ENCODE assay signal across 10 cellular contexts in genomic region chr10:22086730-22087364, GRCh38.
A peak's percentile ranks its signal among the peaks of the same experiment; 100 is the strongest.
DNase-seq lines count a peak whose midpoint lies in the region.
"Had no signal": no experiment of that assay in that cellular context is flagged by ENCODE, and none has a peak within 500 bp of the region (broad histone marks: within the 10 kb centered on the region; RNA-seq: fewer than 3 reads in every experiment).

No MANE protein-coding gene starts in this region.

- H3K9me3 ChIP-seq in adipocyte (ENCODE audit: control insufficient read depth, low read length) (no peaks in the 10 kb centered on the region), subcutaneous abdominal adipose tissue (ENCODE audit: control insufficient read depth in 5 of 5, low read length in 5 of 5) (no peaks in the 10 kb centered on the region)

- peak overlapping the region; percentile 60 for H3K27ac ChIP-seq in subcutaneous abdominal adipose tissue (ENCODE audit: low read depth, low read length)

- H3K27me3 Mint-ChIP-seq in activated CD4-positive, alpha-beta T cell treated with anti-CD3 and anti-CD28 coated beads, Interleukin-2, amount 10 ng/mL, durations not matched to agents 7 days and 5 days = peaks cover 3% of the 10 kb centered on the region

- H3K4me1 Mint-ChIP-seq in activated CD4-positive, alpha-beta T cell treated with anti-CD3 and anti-CD28 coated beads, Interleukin-2, amount 10 ng/mL, durations not matched to agents 7 days and 5 days = no peaks in the 10 kb centered on the region
- H3K4me1 Mint-ChIP-seq: B cell had no signal

- peak overlapping the region; percentile 37 for H3K9ac ChIP-seq in adipocyte (ENCODE audit: low read length)
- H3K9ac ChIP-seq in subcutaneous abdominal adipose tissue (ENCODE audit: low read length in 5 of 5) = no peak overlapping the region

- H3K4me1 ChIP-seq in adipocyte (ENCODE audit: control insufficient read depth, insufficient read depth, low read length) (peaks cover 12% of the 10 kb centered on the region), subcutaneous abdominal adipose tissue (ENCODE audit: control insufficient read depth in 5 of 5, insufficient read depth in 5 of 5, low read length in 5 of 5) (peaks cover 0 to 21% (median 11%) of the 10 kb centered on the region in 5 donors)

- H3K4me3 ChIP-seq in adipocyte (ENCODE audit: low read length) (peak overlapping the region; percentile 61), subcutaneous abdominal adipose tissue (ENCODE audit: low read depth in 1 of 5, low read length in 5 of 5) (no peak overlapping the region)
- H3K4me3 ChIP-seq: skin epidermis had no signal

- H3K36me3 Mint-ChIP-seq in activated CD4-positive, alpha-beta T cell treated with anti-CD3 and anti-CD28 coated beads, Interleukin-2, amount 10 ng/mL, durations not matched to agents 7 days and 5 days (ENCODE audit: low read depth) = no peaks in the 10 kb centered on the region

- no peak overlapping the region for H3K27ac Mint-ChIP-seq in activated CD4-positive, alpha-beta T cell treated with anti-CD3 and anti-CD28 coated beads, Interleukin-2, amount 10 ng/mL, durations not matched to agents 7 days and 5 days
- H3K27ac Mint-ChIP-seq: B cell had no signal

- DNase-seq in NCI-H146 (lab: John Stamatoyannopoulos, UW) = peak; percentile 44
- no peak for DNase-seq in NCI-H146 treated with DMSO at 0.1 percent for 48 hours (lab: John Stamatoyannopoulos, UW; ENCODE audit: unreplicated experiment)
- DNase-seq in adipocyte (ENCODE audit: low read depth) = peak; percentile 96
- DNase-seq in iPS-NIHi7 (ENCODE audit: extremely low spot score) = peak; percentile 71
- DNase-seq in activated CD4-positive, alpha-beta T cell treated with anti-CD3 and anti-CD28 coated beads, Interleukin-2, amount 10 ng/mL, durations not matched to agents 7 days and 5 days = no peak
- no peak for DNase-seq in DMS114 treated with DMSO at 0.1 percent for 48 hours (lab: John Stamatoyannopoulos, UW; ENCODE audit: unreplicated experiment)
- no peak for DNase-seq in GF-D8 (lab: John Stamatoyannopoulos, UW)

- POLR2A ChIA-PET in activated CD4-positive, alpha-beta T cell treated with anti-CD3 and anti-CD28 coated beads, Interleukin-2, amount 10 ng/mL, durations not matched to agents 7 days and 5 days (lab: Charles Lee) = no interaction called here

- H3K9me3 Mint-ChIP-seq in activated CD4-positive, alpha-beta T cell treated with anti-CD3 and anti-CD28 coated beads, Interleukin-2, amount 10 ng/mL, durations not matched to agents 7 days and 5 days = no peaks in the 10 kb centered on the region

- CTCF ChIA-PET in activated CD4-positive, alpha-beta T cell treated with anti-CD3 and anti-CD28 coated beads, Interleukin-2, amount 10 ng/mL, durations not matched to agents 7 days and 5 days (lab: Charles Lee) = no interaction called here

- no peaks in the 10 kb centered on the region for H3K36me3 ChIP-seq in adipocyte (ENCODE audit: control insufficient read depth, insufficient read depth, low read length, severe bottlenecking)
- no peaks in the 10 kb centered on the region for H3K36me3 ChIP-seq in subcutaneous abdominal adipose tissue (ENCODE audit: control insufficient read depth in 5 of 5, insufficient read depth in 5 of 5, low read length in 5 of 5)

- no peak overlapping the region for H3K4me3 Mint-ChIP-seq in activated CD4-positive, alpha-beta T cell treated with anti-CD3 and anti-CD28 coated beads, Interleukin-2, amount 10 ng/mL, durations not matched to agents 7 days and 5 days
- H3K4me3 Mint-ChIP-seq: B cell had no signal

- peaks cover 12% of the 10 kb centered on the region for H3K27me3 ChIP-seq in adipocyte (replicated peaks; ENCODE audit: control insufficient read depth, insufficient read depth, low read length)
- H3K27me3 ChIP-seq in subcutaneous abdominal adipose tissue (ENCODE audit: control insufficient read depth in 5 of 5, insufficient read depth in 4 of 5, low read length in 5 of 5) = no peaks in the 10 kb centered on the region

Comparison
In these comparisons a context has a peak if more than half of its experiments do, and no peak if none do; other contexts are left out.
1. DNase-seq: peak in NCI-H146 (single experiment), adipocyte (single experiment) and iPS-NIHi7 (single experiment); none in NCI-H146 treated with DMSO at 0.1 percent for 48 hours (single experiment), activated CD4-positive, alpha-beta T cell treated with anti-CD3 and anti-CD28 coated beads, Interleukin-2, amount 10 ng/mL, durations not matched to agents 7 days and 5 days (single experiment), DMS114 treated with DMSO at 0.1 percent for 48 hours (single experiment) and GF-D8 (single experiment).